2 cellular contexts compared by ENCODE assay signal in genomic region chr1:211736351-211736915, GRCh38.
TF ChIP-seq lines count a peak whose summit lies in the region.

No MANE protein-coding gene starts in this region.

TF ChIP-seq in IMR-90, 13 proteins besides CTCF, POLR2A, EP300 and RAD21 (continued from another document):
- TF ChIP-seq RFX5 (IDR thresholded peaks at IDR 0.05; ENCODE audit: low read depth, low read length), result no peak

TF ChIP-seq in SK-N-SH, 30 proteins besides CTCF, POLR2A, EP300 and RAD21:
- TF ChIP-seq POLR2AphosphoS5 (IDR thresholded peaks at IDR 0.05; ENCODE audit: low read depth, low read length) (no peak), JUND (IDR thresholded peaks at IDR 0.05) (no peak), ZBTB33 (IDR thresholded peaks at IDR 0.05; ENCODE audit: borderline replicate concordance, low read depth) (no peak), FOXJ3 (CRISPR knock-in tag; IDR thresholded peaks at IDR 0.05) (no peak), USF2 (IDR thresholded peaks at IDR 0.05; ENCODE audit: borderline replicate concordance, low read depth, low read length) (no peak), GATA2 (CRISPR knock-in tag; IDR thresholded peaks at IDR 0.05) (no peak), USF1 (IDR thresholded peaks at IDR 0.05; ENCODE audit: borderline replicate concordance, low read depth) (no peak), RFX5 (IDR thresholded peaks at IDR 0.05; ENCODE audit: low read length) (no peak), TCF12 (IDR thresholded peaks at IDR 0.05) (no peak)
TF ChIP-seq in SK-N-SH: peak in this region for 0.
